In the genomic region with DNA sequence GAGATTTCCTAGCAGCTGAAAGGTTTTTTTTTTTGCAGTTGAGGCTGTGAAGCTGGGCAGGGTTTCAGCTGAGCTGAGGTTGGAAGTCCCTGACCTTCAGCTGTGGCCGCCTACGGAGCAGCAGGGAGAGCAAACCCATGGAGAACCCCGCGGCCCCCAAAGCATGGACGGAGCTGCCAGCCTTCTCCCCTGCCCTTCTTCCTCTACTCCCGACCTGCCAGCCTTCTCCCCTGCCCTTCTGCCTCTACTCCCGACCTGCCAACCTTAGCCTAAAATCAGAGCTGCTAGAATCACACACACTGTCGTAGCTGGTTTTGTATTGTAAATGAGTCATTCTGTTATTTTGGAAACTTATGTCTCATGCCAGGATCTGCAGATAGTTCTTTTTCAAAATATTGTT, we compare ENCODE assay signal across 11 cellular contexts.
A peak's percentile ranks its signal among the peaks of the same experiment; 100 is the strongest.
DNase-seq lines count a peak whose midpoint lies in the region; ATAC-seq and TF ChIP-seq lines count a peak whose summit lies in the region.
"Had no signal": no experiment of that assay in that cellular context is flagged by ENCODE, and none has a peak within 500 bp of the region (broad histone marks: within the 10 kb centered on the region; RNA-seq: fewer than 3 reads in every experiment).

No MANE protein-coding gene starts in this region.

- TF ChIP-seq CTCF in HEK293 (tag by site-specific recombination; IDR thresholded peaks at IDR 0.05) (no peak), ascending aorta (IDR thresholded peaks at IDR 0.05) (no peak), stomach (IDR thresholded peaks at IDR 0.05) (no peak)

- H3K9me3 ChIP-seq in HEK293 (ENCODE audit: control insufficient read depth, insufficient read depth, low read depth, low read length) (no peaks in the 10 kb centered on the region), ascending aorta (no peaks in the 10 kb centered on the region), right cardiac atrium (ENCODE audit: control insufficient read depth, low read length) (no peaks in the 10 kb centered on the region), stomach (no peaks in the 10 kb centered on the region)

- H3K4me3 ChIP-seq in HEK293 (ENCODE audit: low read depth, low read length) (no peak overlapping the region), ascending aorta (peak overlapping the region; percentile 12 to 41), right cardiac atrium (ENCODE audit: low read length) (peak overlapping the region; percentile 33), stomach (no peak overlapping the region)
- H3K4me3 ChIP-seq: skin epidermis had no signal

- TF ChIP-seq EP300 in stomach (IDR thresholded peaks at IDR 0.05): no peak

- no peaks in the 10 kb centered on the region for H3K27me3 ChIP-seq in ascending aorta
- no peaks in the 10 kb centered on the region for H3K27me3 ChIP-seq in right cardiac atrium (ENCODE audit: control insufficient read depth, insufficient read depth)
- H3K27me3 ChIP-seq in stomach: no peaks in the 10 kb centered on the region

- DNase-seq in ascending aorta (ENCODE audit: low spot score in 2 of 2) (no peak), right cardiac atrium (peak; percentile 45 to 77 (median 69)), stomach (no peak), HuH-7.5 (ENCODE audit: low spot score) (no peak), hypothalamus (lab: John Stamatoyannopoulos, UW) (no peak), NCI-H524 treated with DMSO at 0.1 percent for 48 hours (lab: John Stamatoyannopoulos, UW) (no peak)
- DNase-seq: GF-D8; islet precursor cell; stimulated activated naive CD4-positive, alpha-beta T cell treated with Interleukin-2 at 50 U/mL for 16 hours had no signal

- POLR2A ChIA-PET in HEK293 (lab: Yijun Ruan, JAX): no interaction called here

- CTCF ChIA-PET in HEK293 (lab: Yijun Ruan, JAX): interaction anchor here (0.5 to 1.2 kb wide), 3 partner anchors 65 to 129 kb away, joined by 3 to 4 read pairs (median 3); no protein-coding TSS in a partner anchor

- H3K36me3 ChIP-seq in HEK293 (ENCODE audit: control insufficient read depth in 2 of 2, insufficient read depth in 1 of 2, low read length in 2 of 2) (0 out of 3 replicates have a peak, but pooled peaks cover 0 to 3% of the 10 kb centered on the region in 2 experiments), ascending aorta (peaks cover 0 to 3% of the 10 kb centered on the region in 2 donors), stomach (peaks cover 0 to 9% (median 0%) of the 10 kb centered on the region in 4 donors)

- ATAC-seq in right cardiac atrium: peak; percentile 69 to 78

- intact Hi-C loops in ascending aorta (cut with DNase I) (no loop called here), right cardiac atrium (cut with DNase I) (no loop called here), stomach (cut with DNase I; ENCODE audit: low total_unique reads) (no loop called here)

- H3K4me1 ChIP-seq in HEK293 (ENCODE audit: control insufficient read depth, insufficient read depth, low read length) (0 out of 2 replicates have a peak, but pooled peaks cover 4% of the 10 kb centered on the region), ascending aorta (peaks cover 3 to 28% of the 10 kb centered on the region in 2 donors), right cardiac atrium (ENCODE audit: control insufficient read depth, insufficient read depth, low read length) (peaks cover 19% of the 10 kb centered on the region), stomach (peaks cover 48 to 96% (median 72%) of the 10 kb centered on the region in 4 donors)

- H3K27ac ChIP-seq in HEK293 (ENCODE audit: extremely low read depth, low read depth, low read length) (no peak overlapping the region), ascending aorta (peak overlapping the region; percentile 55 to 69), right cardiac atrium (ENCODE audit: low read length) (peak overlapping the region; percentile 92), stomach (peak overlapping the region; percentile 41 to 73 (median 73))

- WGBS in right cardiac atrium: 16% methylated on average over 8 of the region's 8 CpGs
- 39 to 59% (median 46%) methylated on average over 8 of the region's 8 CpGs for WGBS in stomach, 5 donors

- TF ChIP-seq POLR2A in stomach (IDR thresholded peaks at IDR 0.05): no peak

TF ChIP-seq in HEK293, 187 proteins besides CTCF, POLR2A, EP300 and RAD21:
- TF ChIP-seq ZNF121 (tag by site-specific recombination; IDR thresholded peaks at IDR 0.05) (no peak), KLF8 (tag by site-specific recombination; IDR thresholded peaks at IDR 0.05) (no peak), GFI1B (tag by site-specific recombination; IDR thresholded peaks at IDR 0.05) (peak; percentile 28; the same call in 1 of the 2 replicates)

Comparison
In these comparisons a context has a peak if more than half of its experiments do, and no peak if none do; other contexts are left out.
1. H3K4me3 ChIP-seq: peak in ascending aorta (2 of 2) and right cardiac atrium (single experiment); none in HEK293 (single experiment) and stomach (0 of 4).
2. DNase-seq: peak in right cardiac atrium (3 of 3); none in ascending aorta (0 of 2), stomach (single experiment), HuH-7.5 (single experiment), hypothalamus (0 of 51) and NCI-H524 treated with DMSO at 0.1 percent for 48 hours (single experiment).